In the genomic region with DNA sequence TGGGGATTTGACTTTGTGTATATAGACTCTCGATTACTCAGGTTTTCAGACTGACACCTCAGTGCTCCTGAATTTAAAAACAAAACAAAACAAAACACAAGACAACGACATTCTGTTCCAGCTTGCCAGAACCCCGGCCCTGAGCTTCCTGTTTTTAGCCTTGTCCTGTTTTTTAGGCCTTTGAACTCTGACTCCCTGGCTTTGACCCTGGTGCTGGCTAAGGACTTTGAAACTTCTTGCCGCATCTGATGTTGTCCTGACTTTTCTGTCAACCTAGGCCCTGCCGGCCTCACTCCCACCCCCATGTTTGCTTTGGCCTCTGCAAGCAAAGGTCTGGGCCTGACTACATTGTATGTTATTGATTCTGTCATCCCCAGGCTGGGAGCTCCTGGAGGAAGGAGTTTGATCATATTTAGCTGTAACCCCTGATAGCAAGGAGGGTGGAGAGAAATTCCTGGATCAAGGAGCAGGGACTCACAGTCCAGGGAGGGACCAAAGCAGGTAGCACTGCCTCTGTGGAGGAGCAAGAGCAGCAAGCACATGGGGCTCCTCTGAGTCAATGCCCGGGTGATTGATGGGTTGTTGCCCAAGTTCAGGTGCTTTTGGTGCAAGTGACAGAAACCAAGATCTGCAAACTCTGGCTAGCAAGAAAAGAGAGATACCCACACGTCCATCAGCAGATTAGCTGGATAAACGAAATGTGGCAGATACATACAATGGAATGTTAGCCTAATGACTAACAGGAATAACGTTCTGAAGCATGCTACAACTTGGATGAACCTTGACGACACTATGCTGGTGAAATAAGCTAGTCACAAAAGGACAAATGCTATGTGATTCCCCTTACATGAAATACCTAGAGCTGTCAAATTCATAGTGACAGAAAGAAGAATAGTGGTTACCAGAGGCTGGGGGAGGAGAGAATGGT, we compare ENCODE assay signal across 1 cellular context.
TF ChIP-seq lines count a peak whose summit lies in the region.

No MANE protein-coding gene starts in this region.

TF ChIP-seq in GM23338, 12 proteins besides CTCF, POLR2A, EP300 and RAD21 (continued from another document):
- TF ChIP-seq, protein P1, sequence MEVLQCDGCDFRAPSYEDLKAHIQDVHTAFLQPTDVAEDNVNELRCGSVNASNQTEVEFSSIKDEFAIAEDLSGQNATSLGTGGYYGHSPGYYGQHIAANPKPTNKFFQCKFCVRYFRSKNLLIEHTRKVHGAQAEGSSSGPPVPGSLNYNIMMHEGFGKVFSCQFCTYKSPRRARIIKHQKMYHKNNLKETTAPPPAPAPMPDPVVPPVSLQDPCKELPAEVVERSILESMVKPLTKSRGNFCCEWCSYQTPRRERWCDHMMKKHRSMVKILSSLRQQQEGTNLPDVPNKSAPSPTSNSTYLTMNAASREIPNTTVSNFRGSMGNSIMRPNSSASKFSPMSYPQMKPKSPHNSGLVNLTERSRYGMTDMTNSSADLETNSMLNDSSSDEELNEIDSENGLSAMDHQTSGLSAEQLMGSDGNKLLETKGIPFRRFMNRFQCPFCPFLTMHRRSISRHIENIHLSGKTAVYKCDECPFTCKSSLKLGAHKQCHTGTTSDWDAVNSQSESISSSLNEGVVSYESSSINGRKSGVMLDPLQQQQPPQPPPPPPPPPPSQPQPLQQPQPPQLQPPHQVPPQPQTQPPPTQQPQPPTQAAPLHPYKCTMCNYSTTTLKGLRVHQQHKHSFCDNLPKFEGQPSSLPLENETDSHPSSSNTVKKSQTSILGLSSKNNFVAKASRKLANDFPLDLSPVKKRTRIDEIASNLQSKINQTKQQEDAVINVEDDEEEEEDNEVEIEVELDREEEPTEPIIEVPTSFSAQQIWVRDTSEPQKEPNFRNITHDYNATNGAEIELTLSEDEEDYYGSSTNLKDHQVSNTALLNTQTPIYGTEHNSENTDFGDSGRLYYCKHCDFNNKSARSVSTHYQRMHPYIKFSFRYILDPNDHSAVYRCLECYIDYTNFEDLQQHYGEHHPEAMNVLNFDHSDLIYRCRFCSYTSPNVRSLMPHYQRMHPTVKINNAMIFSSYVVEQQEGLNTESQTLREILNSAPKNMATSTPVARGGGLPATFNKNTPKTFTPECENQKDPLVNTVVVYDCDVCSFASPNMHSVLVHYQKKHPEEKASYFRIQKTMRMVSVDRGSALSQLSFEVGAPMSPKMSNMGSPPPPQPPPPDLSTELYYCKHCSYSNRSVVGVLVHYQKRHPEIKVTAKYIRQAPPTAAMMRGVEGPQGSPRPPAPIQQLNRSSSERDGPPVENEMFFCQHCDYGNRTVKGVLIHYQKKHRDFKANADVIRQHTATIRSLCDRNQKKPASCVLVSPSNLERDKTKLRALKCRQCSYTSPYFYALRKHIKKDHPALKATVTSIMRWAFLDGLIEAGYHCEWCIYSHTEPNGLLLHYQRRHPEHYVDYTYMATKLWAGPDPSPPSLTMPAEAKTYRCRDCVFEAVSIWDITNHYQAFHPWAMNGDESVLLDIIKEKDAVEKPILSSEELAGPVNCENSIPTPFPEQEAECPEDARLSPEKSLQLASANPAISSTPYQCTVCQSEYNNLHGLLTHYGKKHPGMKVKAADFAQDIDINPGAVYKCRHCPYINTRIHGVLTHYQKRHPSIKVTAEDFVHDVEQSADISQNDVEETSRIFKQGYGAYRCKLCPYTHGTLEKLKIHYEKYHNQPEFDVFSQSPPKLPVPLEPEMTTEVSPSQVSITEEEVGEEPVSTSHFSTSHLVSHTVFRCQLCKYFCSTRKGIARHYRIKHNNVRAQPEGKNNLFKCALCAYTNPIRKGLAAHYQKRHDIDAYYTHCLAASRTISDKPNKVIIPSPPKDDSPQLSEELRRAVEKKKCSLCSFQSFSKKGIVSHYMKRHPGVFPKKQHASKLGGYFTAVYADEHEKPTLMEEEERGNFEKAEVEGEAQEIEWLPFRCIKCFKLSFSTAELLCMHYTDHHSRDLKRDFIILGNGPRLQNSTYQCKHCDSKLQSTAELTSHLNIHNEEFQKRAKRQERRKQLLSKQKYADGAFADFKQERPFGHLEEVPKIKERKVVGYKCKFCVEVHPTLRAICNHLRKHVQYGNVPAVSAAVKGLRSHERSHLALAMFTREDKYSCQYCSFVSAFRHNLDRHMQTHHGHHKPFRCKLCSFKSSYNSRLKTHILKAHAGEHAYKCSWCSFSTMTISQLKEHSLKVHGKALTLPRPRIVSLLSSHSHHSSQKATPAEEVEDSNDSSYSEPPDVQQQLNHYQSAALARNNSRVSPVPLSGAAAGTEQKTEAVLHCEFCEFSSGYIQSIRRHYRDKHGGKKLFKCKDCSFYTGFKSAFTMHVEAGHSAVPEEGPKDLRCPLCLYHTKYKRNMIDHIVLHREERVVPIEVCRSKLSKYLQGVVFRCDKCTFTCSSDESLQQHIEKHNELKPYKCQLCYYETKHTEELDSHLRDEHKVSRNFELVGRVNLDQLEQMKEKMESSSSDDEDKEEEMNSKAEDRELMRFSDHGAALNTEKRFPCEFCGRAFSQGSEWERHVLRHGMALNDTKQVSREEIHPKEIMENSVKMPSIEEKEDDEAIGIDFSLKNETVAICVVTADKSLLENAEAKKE (CRISPR knock-in tag; IDR thresholded peaks at IDR 0.05): no peak
- TF ChIP-seq STAT1 (IDR thresholded peaks at IDR 0.05; ENCODE audit: unreplicated experiment) (no peak), CREB1 (CRISPR knock-in tag; IDR thresholded peaks at IDR 0.05; ENCODE audit: low read depth) (no peak)
- TF ChIP-seq, protein P2, sequence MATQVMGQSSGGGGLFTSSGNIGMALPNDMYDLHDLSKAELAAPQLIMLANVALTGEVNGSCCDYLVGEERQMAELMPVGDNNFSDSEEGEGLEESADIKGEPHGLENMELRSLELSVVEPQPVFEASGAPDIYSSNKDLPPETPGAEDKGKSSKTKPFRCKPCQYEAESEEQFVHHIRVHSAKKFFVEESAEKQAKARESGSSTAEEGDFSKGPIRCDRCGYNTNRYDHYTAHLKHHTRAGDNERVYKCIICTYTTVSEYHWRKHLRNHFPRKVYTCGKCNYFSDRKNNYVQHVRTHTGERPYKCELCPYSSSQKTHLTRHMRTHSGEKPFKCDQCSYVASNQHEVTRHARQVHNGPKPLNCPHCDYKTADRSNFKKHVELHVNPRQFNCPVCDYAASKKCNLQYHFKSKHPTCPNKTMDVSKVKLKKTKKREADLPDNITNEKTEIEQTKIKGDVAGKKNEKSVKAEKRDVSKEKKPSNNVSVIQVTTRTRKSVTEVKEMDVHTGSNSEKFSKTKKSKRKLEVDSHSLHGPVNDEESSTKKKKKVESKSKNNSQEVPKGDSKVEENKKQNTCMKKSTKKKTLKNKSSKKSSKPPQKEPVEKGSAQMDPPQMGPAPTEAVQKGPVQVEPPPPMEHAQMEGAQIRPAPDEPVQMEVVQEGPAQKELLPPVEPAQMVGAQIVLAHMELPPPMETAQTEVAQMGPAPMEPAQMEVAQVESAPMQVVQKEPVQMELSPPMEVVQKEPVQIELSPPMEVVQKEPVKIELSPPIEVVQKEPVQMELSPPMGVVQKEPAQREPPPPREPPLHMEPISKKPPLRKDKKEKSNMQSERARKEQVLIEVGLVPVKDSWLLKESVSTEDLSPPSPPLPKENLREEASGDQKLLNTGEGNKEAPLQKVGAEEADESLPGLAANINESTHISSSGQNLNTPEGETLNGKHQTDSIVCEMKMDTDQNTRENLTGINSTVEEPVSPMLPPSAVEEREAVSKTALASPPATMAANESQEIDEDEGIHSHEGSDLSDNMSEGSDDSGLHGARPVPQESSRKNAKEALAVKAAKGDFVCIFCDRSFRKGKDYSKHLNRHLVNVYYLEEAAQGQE (IDR thresholded peaks at IDR 0.05; ENCODE audit: unreplicated experiment): no peak
- TF ChIP-seq, protein P3, sequence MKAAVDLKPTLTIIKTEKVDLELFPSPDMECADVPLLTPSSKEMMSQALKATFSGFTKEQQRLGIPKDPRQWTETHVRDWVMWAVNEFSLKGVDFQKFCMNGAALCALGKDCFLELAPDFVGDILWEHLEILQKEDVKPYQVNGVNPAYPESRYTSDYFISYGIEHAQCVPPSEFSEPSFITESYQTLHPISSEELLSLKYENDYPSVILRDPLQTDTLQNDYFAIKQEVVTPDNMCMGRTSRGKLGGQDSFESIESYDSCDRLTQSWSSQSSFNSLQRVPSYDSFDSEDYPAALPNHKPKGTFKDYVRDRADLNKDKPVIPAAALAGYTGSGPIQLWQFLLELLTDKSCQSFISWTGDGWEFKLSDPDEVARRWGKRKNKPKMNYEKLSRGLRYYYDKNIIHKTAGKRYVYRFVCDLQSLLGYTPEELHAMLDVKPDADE (IDR thresholded peaks at IDR 0.05): no peak
TF ChIP-seq in GM23338: peak in this region for 0.
